1 cellular context compared by ENCODE assay signal in the genomic region with DNA sequence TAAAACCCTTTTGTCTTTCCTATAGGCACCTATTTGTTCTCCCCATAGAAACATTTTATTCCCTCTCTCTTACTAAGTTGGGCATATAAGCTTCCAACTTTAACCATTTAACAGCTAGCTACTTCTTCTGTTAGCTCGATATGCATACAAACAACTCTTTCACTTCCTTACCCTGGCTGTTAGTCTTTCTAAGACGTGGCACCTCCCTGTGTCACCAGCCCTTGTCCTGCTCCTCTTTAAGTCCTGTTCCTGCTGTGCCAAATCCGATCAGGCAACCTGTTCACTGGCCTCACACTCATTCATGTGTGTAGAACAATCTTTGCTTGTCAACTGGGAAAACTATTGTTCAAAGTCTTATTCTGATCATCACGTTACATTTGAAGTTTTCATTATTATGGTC.
A peak's percentile ranks its signal among the peaks of the same experiment; 100 is the strongest.
TF ChIP-seq lines count a peak whose summit lies in the region.

No MANE protein-coding gene starts in this region.

TF ChIP-seq in GM12878, 131 proteins besides CTCF, POLR2A, EP300 and RAD21 (continued from another document):
- TF ChIP-seq MTA3 (IDR thresholded peaks at IDR 0.05; ENCODE audit: borderline replicate concordance, low read length): no peak
- TF ChIP-seq MTA2 (IDR thresholded peaks at IDR 0.05; ENCODE audit: low read depth): peak; percentile 21; the same call in 1 of the 2 replicates
- no peak for TF ChIP-seq YY1 (IDR thresholded peaks at IDR 0.05; ENCODE audit: low read depth, low read length)
- TF ChIP-seq SMC3 (IDR thresholded peaks at IDR 0.05; ENCODE audit: borderline replicate concordance, low read length): no peak
- TF ChIP-seq ATF3 (IDR thresholded peaks at IDR 0.05; ENCODE audit: borderline replicate concordance, extremely low read depth, low read depth, low read length): no peak
- TF ChIP-seq, protein P1, sequence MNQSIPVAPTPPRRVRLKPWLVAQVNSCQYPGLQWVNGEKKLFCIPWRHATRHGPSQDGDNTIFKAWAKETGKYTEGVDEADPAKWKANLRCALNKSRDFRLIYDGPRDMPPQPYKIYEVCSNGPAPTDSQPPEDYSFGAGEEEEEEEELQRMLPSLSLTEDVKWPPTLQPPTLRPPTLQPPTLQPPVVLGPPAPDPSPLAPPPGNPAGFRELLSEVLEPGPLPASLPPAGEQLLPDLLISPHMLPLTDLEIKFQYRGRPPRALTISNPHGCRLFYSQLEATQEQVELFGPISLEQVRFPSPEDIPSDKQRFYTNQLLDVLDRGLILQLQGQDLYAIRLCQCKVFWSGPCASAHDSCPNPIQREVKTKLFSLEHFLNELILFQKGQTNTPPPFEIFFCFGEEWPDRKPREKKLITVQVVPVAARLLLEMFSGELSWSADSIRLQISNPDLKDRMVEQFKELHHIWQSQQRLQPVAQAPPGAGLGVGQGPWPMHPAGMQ (IDR thresholded peaks at IDR 0.05; ENCODE audit: borderline replicate concordance): no peak
